ENCODE assay signal across 1 cellular context in the genomic region with DNA sequence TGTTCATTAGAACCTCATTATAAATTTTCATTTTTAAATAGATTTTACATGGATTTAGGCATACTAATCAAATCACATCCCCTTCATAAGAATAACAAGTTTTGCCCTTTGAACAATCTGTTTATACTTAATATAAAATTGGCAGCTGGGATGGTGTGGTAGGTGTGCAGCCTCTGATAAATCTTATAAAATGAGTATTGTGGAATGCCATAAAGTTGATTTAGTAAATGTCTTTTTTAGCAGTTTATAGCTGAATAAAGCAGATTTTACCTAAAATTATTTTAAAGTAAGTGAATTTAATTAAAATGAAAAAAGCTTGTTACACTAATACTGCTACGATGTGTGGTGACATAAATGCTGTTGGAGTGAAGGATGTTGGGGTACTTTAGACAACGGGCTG.
TF ChIP-seq lines count a peak whose summit lies in the region.

No MANE protein-coding gene starts in this region.

TF ChIP-seq in HepG2, 621 proteins besides CTCF, POLR2A, EP300 and RAD21:
- TF ChIP-seq SRSF9 (IDR thresholded peaks at IDR 0.05; ENCODE audit: borderline replicate concordance, insufficient read depth, low read depth, low read length, poor library complexity, severe bottlenecking) (no peak), ZNF234 (CRISPR knock-in tag; conservative IDR thresholded peaks at IDR 0.05) (no peak), ARNT (IDR thresholded peaks at IDR 0.05) (no peak), U2AF1 (optimal IDR thresholded peaks at IDR 0.05; ENCODE audit: low read depth, low read length) (no peak), DPF2 (CRISPR knock-in tag; IDR thresholded peaks at IDR 0.05; ENCODE audit: borderline replicate concordance, low read depth) (no peak), ADNP (CRISPR knock-in tag; IDR thresholded peaks at IDR 0.05) (no peak), ZNF180 (CRISPR knock-in tag; IDR thresholded peaks at IDR 0.05; ENCODE audit: borderline replicate concordance, low read depth) (no peak), ZBTB42 (CRISPR knock-in tag; IDR thresholded peaks at IDR 0.05) (no peak), PRMT3 (CRISPR knock-in tag; IDR thresholded peaks at IDR 0.05; ENCODE audit: borderline replicate concordance, low read depth) (no peak), SMAD9 (CRISPR knock-in tag; IDR thresholded peaks at IDR 0.05) (no peak), ZIK1 (CRISPR knock-in tag; IDR thresholded peaks at IDR 0.05; ENCODE audit: borderline replicate concordance, low read depth) (no peak), ZNF260 (CRISPR knock-in tag; IDR thresholded peaks at IDR 0.05; ENCODE audit: borderline replicate concordance, low read depth) (no peak), ZNF12 (CRISPR knock-in tag; IDR thresholded peaks at IDR 0.05) (no peak), RCOR2 (CRISPR knock-in tag; IDR thresholded peaks at IDR 0.05) (no peak), HOXA9 (CRISPR knock-in tag; IDR thresholded peaks at IDR 0.05; ENCODE audit: borderline replicate concordance) (no peak), NFE2 (CRISPR knock-in tag; IDR thresholded peaks at IDR 0.05) (no peak), ZNF646 (CRISPR knock-in tag; IDR thresholded peaks at IDR 0.05) (no peak), ZNF441 (CRISPR knock-in tag; IDR thresholded peaks at IDR 0.05; ENCODE audit: borderline replicate concordance) (no peak)
- TF ChIP-seq, protein P1, sequence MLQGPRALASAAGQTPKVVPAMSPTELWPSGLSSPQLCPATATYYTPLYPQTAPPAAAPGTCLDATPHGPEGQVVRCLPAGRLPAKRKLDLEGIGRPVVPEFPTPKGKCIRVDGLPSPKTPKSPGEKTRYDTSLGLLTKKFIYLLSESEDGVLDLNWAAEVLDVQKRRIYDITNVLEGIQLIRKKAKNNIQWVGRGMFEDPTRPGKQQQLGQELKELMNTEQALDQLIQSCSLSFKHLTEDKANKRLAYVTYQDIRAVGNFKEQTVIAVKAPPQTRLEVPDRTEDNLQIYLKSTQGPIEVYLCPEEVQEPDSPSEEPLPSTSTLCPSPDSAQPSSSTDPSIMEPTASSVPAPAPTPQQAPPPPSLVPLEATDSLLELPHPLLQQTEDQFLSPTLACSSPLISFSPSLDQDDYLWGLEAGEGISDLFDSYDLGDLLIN (CRISPR knock-in tag; IDR thresholded peaks at IDR 0.05; ENCODE audit: borderline replicate concordance), result no peak
- TF ChIP-seq, protein P2, sequence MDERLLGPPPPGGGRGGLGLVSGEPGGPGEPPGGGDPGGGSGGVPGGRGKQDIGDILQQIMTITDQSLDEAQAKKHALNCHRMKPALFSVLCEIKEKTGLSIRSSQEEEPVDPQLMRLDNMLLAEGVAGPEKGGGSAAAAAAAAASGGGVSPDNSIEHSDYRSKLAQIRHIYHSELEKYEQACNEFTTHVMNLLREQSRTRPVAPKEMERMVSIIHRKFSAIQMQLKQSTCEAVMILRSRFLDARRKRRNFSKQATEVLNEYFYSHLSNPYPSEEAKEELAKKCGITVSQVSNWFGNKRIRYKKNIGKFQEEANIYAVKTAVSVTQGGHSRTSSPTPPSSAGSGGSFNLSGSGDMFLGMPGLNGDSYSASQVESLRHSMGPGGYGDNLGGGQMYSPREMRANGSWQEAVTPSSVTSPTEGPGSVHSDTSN (CRISPR knock-in tag; IDR thresholded peaks at IDR 0.05), result no peak
